In the genomic region with DNA sequence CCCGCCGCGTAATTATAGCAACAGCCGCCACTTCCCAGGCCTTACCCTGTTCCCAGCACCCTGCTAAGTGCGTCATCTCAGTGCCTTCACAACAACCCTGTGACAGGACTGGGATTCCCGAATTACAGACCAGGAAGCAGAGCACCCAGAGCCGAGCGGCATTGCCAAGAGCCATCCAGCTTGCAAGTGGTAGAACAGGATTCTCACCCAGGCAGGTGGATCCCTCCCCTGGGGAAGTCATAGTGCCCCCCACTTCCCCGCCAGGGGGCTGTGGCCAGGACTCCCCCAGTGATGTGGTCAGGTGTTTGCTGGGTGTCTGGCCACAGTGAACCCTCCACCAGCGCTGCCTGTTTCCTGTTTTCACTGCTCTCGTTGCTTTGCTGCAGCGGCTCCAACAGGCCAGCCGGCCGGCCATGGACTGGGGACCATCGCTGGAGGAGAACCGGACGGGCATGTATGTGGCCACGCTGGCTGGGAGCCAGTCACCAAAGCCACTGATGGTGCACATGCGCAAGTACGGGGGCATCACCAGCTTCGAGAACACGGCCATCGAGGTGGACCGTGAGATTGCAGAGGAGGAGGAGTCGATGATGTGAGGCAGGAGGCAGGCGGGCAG, we compare ENCODE assay signal across 9 cellular contexts. TPM values are rescaled to one million over a fixed set of nuclear protein-coding genes. Genes with fewer than 3 reads are reported as not detected.
DNase-seq lines count a peak whose midpoint lies in the region; ATAC-seq, FAIRE-seq and TF ChIP-seq lines count a peak whose summit lies in the region.
"Had no signal": no experiment of that assay in that cellular context is flagged by ENCODE, and none has a peak within 500 bp of the region (broad histone marks: within the 10 kb centered on the region; RNA-seq: fewer than 3 reads in every experiment).

No MANE protein-coding gene starts in this region.

- no peak overlapping the region for H3K27ac ChIP-seq in caudate nucleus (ENCODE audit: low read depth, low read length)

- H3K27ac Mint-ChIP-seq in nephron progenitor cell: peak overlapping the region; percentile 48

- H3K4me3 Mint-ChIP-seq in nephron progenitor cell: no peak overlapping the region

- TF ChIP-seq CTCF in bronchial epithelial cell (IDR thresholded peaks at IDR 0.05; ENCODE audit: insufficient read depth, low read length, severe bottlenecking): no peak
- TF ChIP-seq CTCF in nephron progenitor cell (IDR thresholded peaks at IDR 0.05): no peak
- TF ChIP-seq CTCF in GM20000 (IDR thresholded peaks at IDR 0.05; ENCODE audit: extremely low read depth, missing control alignments): no peak

- H3K27me3 Mint-ChIP-seq in nephron progenitor cell (ENCODE audit: low read depth, poor library complexity): peaks cover 13% of the 10 kb centered on the region

- H3K4me1 Mint-ChIP-seq in nephron progenitor cell: peaks cover 48% of the 10 kb centered on the region

- H3K36me3 Mint-ChIP-seq in nephron progenitor cell (ENCODE audit: low read depth): no peaks in the 10 kb centered on the region

- no peak overlapping the region for H3K4me3 ChIP-seq in bronchial epithelial cell (ENCODE audit: low read depth, low read length)

- H3K9me3 Mint-ChIP-seq in nephron progenitor cell: no peaks in the 10 kb centered on the region

- FAIRE-seq in bronchial epithelial cell (lab: Jason Lieb, UNC): no peak

- H3K36me3 ChIP-seq in bronchial epithelial cell (ENCODE audit: control insufficient read depth, insufficient read depth, low read length): no peaks in the 10 kb centered on the region

- ATAC-seq in GM18498 (IDR thresholded peaks at IDR 0.05; ENCODE audit: unreplicated experiment): no peak

- DNase-seq in DMS53 (lab: John Stamatoyannopoulos, UW): peak; percentile 94
- DNase-seq in MV-4-11 (lab: John Stamatoyannopoulos, UW): peak; percentile 4
- peak; percentile 92 for DNase-seq in bronchial epithelial cell (ENCODE audit: low read depth)
- no peak for DNase-seq in nephron progenitor cell
- DNase-seq in caudate nucleus (lab: John Stamatoyannopoulos, UW): no peak
- DNase-seq in GM20000 (ENCODE audit: low spot score): no peak
- DNase-seq in stimulated activated CD4-positive, alpha-beta T cell treated with anti-CD3 and anti-CD28 coated beads, Interleukin-4, amount 100 ng/mL, for 24 hours: no peak

- H3K27me3 ChIP-seq in bronchial epithelial cell (ENCODE audit: control insufficient read depth, insufficient read depth, low read length): no peaks in the 10 kb centered on the region

RNA-seq across cellular contexts. Expression of a gene that starts 19.3 kb away (rescaled TPM):
- not detected in 2 replicates for total RNA-seq in bronchial epithelial cell
- total RNA-seq: epithelial cell of proximal tubule had no signal

RNA-seq across cellular contexts. Expression of a gene that starts 42.5 kb away (rescaled TPM):
- not detected in 2 replicates for total RNA-seq in bronchial epithelial cell
- total RNA-seq: epithelial cell of proximal tubule had no signal

RNA-seq across cellular contexts. Expression of a gene that starts 53.5 kb away (rescaled TPM):
- 0.26 and 1.6 TPM in 2 replicates for total RNA-seq in bronchial epithelial cell

Comparison
In these comparisons a context has a peak if more than half of its experiments do, and no peak if none do; other contexts are left out.
1. DNase-seq: peak in DMS53 (single experiment), MV-4-11 (single experiment) and bronchial epithelial cell (single experiment); none in nephron progenitor cell (single experiment), caudate nucleus (0 of 61), GM20000 (single experiment) and stimulated activated CD4-positive, alpha-beta T cell treated with anti-CD3 and anti-CD28 coated beads, Interleukin-4, amount 100 ng/mL, for 24 hours (single experiment).